In the genomic region with DNA sequence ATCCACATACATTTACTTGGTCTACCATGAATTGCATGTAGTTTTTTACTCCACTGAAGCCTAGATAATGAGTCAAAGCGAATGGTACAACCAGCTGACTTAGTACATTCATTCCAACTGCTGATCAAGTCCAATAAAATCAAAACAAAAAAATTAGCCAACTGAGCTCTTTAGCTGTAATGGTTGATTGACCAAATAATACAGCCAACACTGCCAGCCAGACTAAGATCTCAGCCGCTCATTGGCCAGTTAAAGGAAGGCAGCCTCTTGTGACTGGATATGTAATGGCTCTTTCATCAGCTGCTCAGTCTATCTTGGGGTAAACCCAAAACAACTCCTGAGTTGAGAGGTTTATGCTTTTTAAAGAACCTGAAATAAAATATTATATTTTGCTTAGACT, we compare ENCODE assay signal across 17 cellular contexts.
"Had no signal": no experiment of that assay in that cellular context is flagged by ENCODE, and none has a peak within 500 bp of the region (broad histone marks: within the 10 kb centered on the region; RNA-seq: fewer than 3 reads in every experiment).

No MANE protein-coding gene starts in this region.

- H3K27ac ChIP-seq: cardiac muscle cell, colonic mucosa, foreskin keratinocyte, neutrophil, testis, transverse colon had no signal

- DNase-seq: colonic mucosa; effector CD4-positive, alpha-beta T cell; endodermal cell; foreskin keratinocyte; kidney; mammary epithelial cell; naive thymus-derived CD4-positive, alpha-beta T cell; nephron progenitor cell; posterior cingulate gyrus; stimulated activated CD4-positive, alpha-beta T cell treated with anti-CD3 and anti-CD28 coated beads, Interleukin-1b, Interleukin-23, amount 100 ng/mL, for 48 hours; stimulated activated CD4-positive, alpha-beta T cell treated with anti-CD3 and anti-CD28 coated beads, Interleukin-4, amount 100 ng/mL, for 24 hours; testis; transverse colon had no signal

- H3K36me3 ChIP-seq: cardiac muscle cell, colonic mucosa, neutrophil, transverse colon had no signal

- H3K27me3 ChIP-seq: cardiac muscle cell, colonic mucosa, foreskin keratinocyte, neutrophil, testis, transverse colon had no signal

- H3K9me3 ChIP-seq: colonic mucosa, neutrophil, testis, transverse colon had no signal

- H3K4me3 ChIP-seq: cardiac muscle cell, colonic mucosa, testis, transverse colon had no signal

- H3K4me1 ChIP-seq: colonic mucosa, foreskin keratinocyte, testis had no signal

- ATAC-seq: esophagus mucosa; foreskin keratinocyte; naive thymus-derived CD4-positive, alpha-beta T cell; stimulated activated memory B cell treated with anti-CD40 and anti-IgM and Interleukin-4, amounts not matched to agents 10 μg/mL and 1 μg/mL and 100 μg/mL, for 72 hours had no signal
